ENCODE assay signal across 15 cellular contexts in the genomic region with DNA sequence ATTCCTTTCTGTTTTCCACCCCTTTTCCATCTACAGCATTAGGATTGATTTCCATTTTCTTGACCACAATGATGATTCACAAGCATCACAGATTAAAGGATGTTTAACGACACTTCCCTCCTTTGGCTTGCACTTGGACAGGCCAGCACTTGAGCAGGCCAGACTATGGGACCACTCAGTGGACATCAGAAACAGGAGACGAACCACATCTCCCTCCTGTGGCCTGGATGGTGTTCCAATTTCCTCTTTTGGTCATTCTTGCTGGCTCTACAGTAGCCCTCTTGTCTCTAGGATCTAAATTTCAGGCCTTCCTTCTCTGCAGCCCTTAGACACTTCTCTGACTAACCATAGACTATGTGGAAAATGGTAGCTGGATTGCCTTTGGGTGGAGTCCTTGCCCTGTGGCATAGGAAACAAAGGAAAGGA.
DNase-seq lines count a peak whose midpoint lies in the region; ATAC-seq and TF ChIP-seq lines count a peak whose summit lies in the region.
"Had no signal": no experiment of that assay in that cellular context is flagged by ENCODE, and none has a peak within 500 bp of the region (broad histone marks: within the 10 kb centered on the region; RNA-seq: fewer than 3 reads in every experiment).

No MANE protein-coding gene starts in this region.

- TF ChIP-seq POLR2A in esophagus squamous epithelium (IDR thresholded peaks at IDR 0.05), result no peak

- no peaks in the 10 kb centered on the region for H4K20me1 ChIP-seq in osteoblast (ENCODE audit: insufficient read depth, low read length)

- H3K9me3 ChIP-seq in esophagus squamous epithelium, result no peaks in the 10 kb centered on the region
- no peaks in the 10 kb centered on the region for H3K9me3 ChIP-seq in osteoblast (ENCODE audit: low read depth, low read length)
- H3K9me3 ChIP-seq: gastroesophageal sphincter, MG63 had no signal

- TF ChIP-seq CTCF in esophagus squamous epithelium (IDR thresholded peaks at IDR 0.05), result no peak
- peak; percentile 33 for TF ChIP-seq CTCF in osteoblast (IDR thresholded peaks at IDR 0.05; ENCODE audit: extremely low read depth, low read depth, low read length)

- no peaks in the 10 kb centered on the region for H3K79me2 ChIP-seq in osteoblast (ENCODE audit: insufficient read depth, low read length)

- H3K36me3 ChIP-seq in esophagus squamous epithelium, result no peaks in the 10 kb centered on the region
- H3K36me3 ChIP-seq in osteoblast (ENCODE audit: insufficient read depth, low read length), result no peaks in the 10 kb centered on the region
- H3K36me3 ChIP-seq: gastroesophageal sphincter, MG63 had no signal

- ATAC-seq in HG02840 (IDR thresholded peaks at IDR 0.05; ENCODE audit: low FRiP score, unreplicated experiment), result no peak
- no peak for ATAC-seq in left lobe of liver
- ATAC-seq in HG03097 (IDR thresholded peaks at IDR 0.05; ENCODE audit: low FRiP score, unreplicated experiment), result no peak
- ATAC-seq in GM18517 (IDR thresholded peaks at IDR 0.05; ENCODE audit: unreplicated experiment), result no peak
- ATAC-seq: gastroesophageal sphincter had no signal

- 49 to 67% methylated on average over 2 of the region's 2 CpGs for WGBS in esophagus squamous epithelium, 2 donors

- H3K27ac ChIP-seq in esophagus squamous epithelium (peak overlapping the region in 3 of 4 donors; percentile 1 to 39 (median 23)), osteoblast (ENCODE audit: low read depth, low read length) (no peak overlapping the region)
- H3K27ac ChIP-seq: C4-2B had no signal

- H3K4me3 ChIP-seq in esophagus squamous epithelium (no peak overlapping the region), osteoblast (ENCODE audit: insufficient read depth, low read length) (no peak overlapping the region)
- H3K4me3 ChIP-seq: gastroesophageal sphincter, MG63 had no signal

- no peak overlapping the region for H3K4me2 ChIP-seq in osteoblast (ENCODE audit: insufficient read depth, low read length)

- peak; percentile 72 for DNase-seq in EL
- peak; percentile 41 for DNase-seq in NCI-H226
- DNase-seq in esophagus squamous epithelium (lab: John Stamatoyannopoulos, UW), result no peak
- peak; percentile 90 for DNase-seq in osteoblast (ENCODE audit: insufficient read length, low spot score, missing footprints)
- no peak for DNase-seq in left lobe of liver (ENCODE audit: low spot score)
- DNase-seq: activated B cell treated with CpG ODN at 0.5 μM for 24 hours; GOT3; kidney; MG63; stimulated activated CD4-positive, alpha-beta T cell treated with anti-CD3 and anti-CD28 coated beads, Interleukin-2, amount 100 ng/mL, for 48 hours had no signal

- intact Hi-C loops in esophagus squamous epithelium (cut with DNase I), result no loop called here

- no peak overlapping the region for H2AFZ ChIP-seq in osteoblast (ENCODE audit: low read length)

- peaks cover 0 to 38% (median 5%) of the 10 kb centered on the region in 3 donors for H3K4me1 ChIP-seq in esophagus squamous epithelium
- H3K4me1 ChIP-seq in osteoblast (ENCODE audit: insufficient read depth, low read length), result no peaks in the 10 kb centered on the region

- no peaks in the 10 kb centered on the region for H3K27me3 ChIP-seq in esophagus squamous epithelium
- H3K27me3 ChIP-seq in osteoblast (ENCODE audit: insufficient read depth, low read length), result no peaks in the 10 kb centered on the region
- H3K27me3 ChIP-seq: gastroesophageal sphincter, MG63 had no signal

Comparison
In these comparisons a context has a peak if more than half of its experiments do, and no peak if none do; other contexts are left out.
1. DNase-seq: peak in EL (single experiment), NCI-H226 (single experiment) and osteoblast (single experiment); none in esophagus squamous epithelium (single experiment) and left lobe of liver (single experiment).